ENCODE assay signal across 14 cellular contexts in genomic region chr2:215681799-215682594, GRCh38.
DNase-seq lines count a peak whose midpoint lies in the region; ATAC-seq and TF ChIP-seq lines count a peak whose summit lies in the region.
"Had no signal": no experiment of that assay in that cellular context is flagged by ENCODE, and none has a peak within 500 bp of the region (broad histone marks: within the 10 kb centered on the region; RNA-seq: fewer than 3 reads in every experiment).

No MANE protein-coding gene starts in this region.

- CTCF ChIA-PET in activated naive CD4-positive, alpha-beta T cell treated with anti-CD3 and anti-CD28 coated beads, Interleukin-2, amount 10 ng/mL, durations not matched to agents 7 days and 5 days (lab: Charles Lee) = no interaction called here

- no peak overlapping the region for H2AFZ ChIP-seq in smooth muscle cell (ENCODE audit: low read depth)

- H3K36me3 ChIP-seq in brain microvascular endothelial cell (replicated peaks) (no peaks in the 10 kb centered on the region), smooth muscle cell (ENCODE audit: low read depth) (no peaks in the 10 kb centered on the region)

- H3K27me3 Mint-ChIP-seq in activated naive CD4-positive, alpha-beta T cell treated with anti-CD3 and anti-CD28 coated beads, Interleukin-2, amount 10 ng/mL, durations not matched to agents 7 days and 5 days = peaks cover 7% of the 10 kb centered on the region
- no peaks in the 10 kb centered on the region for H3K27me3 Mint-ChIP-seq in nephron progenitor cell (ENCODE audit: low read depth, poor library complexity)

- H3K27ac ChIP-seq in brain microvascular endothelial cell (peak overlapping the region; percentile 87), smooth muscle cell (ENCODE audit: low read depth) (peak overlapping the region; percentile 93)
- H3K27ac ChIP-seq: body of pancreas had no signal

- peaks cover 39% of the 10 kb centered on the region for H3K4me1 Mint-ChIP-seq in activated naive CD4-positive, alpha-beta T cell treated with anti-CD3 and anti-CD28 coated beads, Interleukin-2, amount 10 ng/mL, durations not matched to agents 7 days and 5 days
- peaks cover 28% of the 10 kb centered on the region for H3K4me1 Mint-ChIP-seq in nephron progenitor cell

- H3K4me3 Mint-ChIP-seq in activated naive CD4-positive, alpha-beta T cell treated with anti-CD3 and anti-CD28 coated beads, Interleukin-2, amount 10 ng/mL, durations not matched to agents 7 days and 5 days = peak overlapping the region; percentile 7
- H3K4me3 Mint-ChIP-seq in nephron progenitor cell = no peak overlapping the region

- no peak overlapping the region for H3K4me3 ChIP-seq in brain microvascular endothelial cell (ENCODE audit: low read depth, low read length)
- H3K4me3 ChIP-seq in smooth muscle cell = no peak overlapping the region
- H3K4me3 ChIP-seq: body of pancreas, skin epidermis had no signal

- H3K4me2 ChIP-seq in smooth muscle cell = peak overlapping the region; percentile 62

- H3K9me3 ChIP-seq in smooth muscle cell (replicated peaks; ENCODE audit: low read depth) = no peaks in the 10 kb centered on the region
- H3K9me3 ChIP-seq: body of pancreas had no signal

- H4K20me1 ChIP-seq in smooth muscle cell (ENCODE audit: low read depth) = no peaks in the 10 kb centered on the region

- H3F3A ChIP-seq in smooth muscle cell (ENCODE audit: low read depth) = peaks cover 34% of the 10 kb centered on the region

- H3K27me3 ChIP-seq in brain microvascular endothelial cell (replicated peaks) (no peaks in the 10 kb centered on the region), smooth muscle cell (ENCODE audit: low read depth) (no peaks in the 10 kb centered on the region)
- H3K27me3 ChIP-seq: body of pancreas had no signal

- H3K79me2 ChIP-seq in smooth muscle cell (ENCODE audit: low read depth) = no peaks in the 10 kb centered on the region

- peaks cover 14% of the 10 kb centered on the region for H3K9me3 Mint-ChIP-seq in activated naive CD4-positive, alpha-beta T cell treated with anti-CD3 and anti-CD28 coated beads, Interleukin-2, amount 10 ng/mL, durations not matched to agents 7 days and 5 days
- peaks cover 4 to 15% of the 10 kb centered on the region in 2 donors for H3K9me3 Mint-ChIP-seq in activated naive CD4-positive, alpha-beta T cell treated with anti-CD3 and anti-CD28 coated beads, Interleukin-2, amount 50 U/mL, for 72 hours
- peaks cover 15% of the 10 kb centered on the region for H3K9me3 Mint-ChIP-seq in nephron progenitor cell

- H3K9ac ChIP-seq in smooth muscle cell (ENCODE audit: low read depth) = no peak overlapping the region

- H3K4me1 ChIP-seq in smooth muscle cell (ENCODE audit: low read depth) = peaks cover 32% of the 10 kb centered on the region
- H3K4me1 ChIP-seq: body of pancreas had no signal

- DNase-seq in activated naive CD4-positive, alpha-beta T cell treated with anti-CD3 and anti-CD28 coated beads, Interleukin-2, amount 10 ng/mL, durations not matched to agents 7 days and 5 days = no peak
- no peak for DNase-seq in activated naive CD4-positive, alpha-beta T cell treated with anti-CD3 and anti-CD28 coated beads, Interleukin-2, amount 50 U/mL, for 72 hours (ENCODE audit: low spot score in 2 of 2)
- DNase-seq in NOMO-1 treated with dmso at 0.1 percent for 144 hours (lab: John Stamatoyannopoulos, UW; ENCODE audit: unreplicated experiment) (peak; percentile 23), brain microvascular endothelial cell (no peak), smooth muscle cell (lab: John Stamatoyannopoulos, UW; ENCODE audit: unreplicated experiment) (no peak), nephron progenitor cell (no peak), putamen (ENCODE audit: low spot score) (no peak)
- DNase-seq: activated CD4-positive, CD25-positive, alpha-beta regulatory T cell treated with anti-CD3 and anti-CD28 coated beads, Interleukin-2, amount 50 U/mL, for 72 hours; body of pancreas; mesendoderm; NCI-H446 treated with DMSO at 0.1 percent for 48 hours had no signal

- peaks cover 13% of the 10 kb centered on the region for H3K36me3 Mint-ChIP-seq in activated naive CD4-positive, alpha-beta T cell treated with anti-CD3 and anti-CD28 coated beads, Interleukin-2, amount 10 ng/mL, durations not matched to agents 7 days and 5 days
- peaks cover 0 to 20% of the 10 kb centered on the region in 2 donors for H3K36me3 Mint-ChIP-seq in activated naive CD4-positive, alpha-beta T cell treated with anti-CD3 and anti-CD28 coated beads, Interleukin-2, amount 50 U/mL, for 72 hours
- no peaks in the 10 kb centered on the region for H3K36me3 Mint-ChIP-seq in nephron progenitor cell (ENCODE audit: low read depth)

- 70% methylated on average over 4 of the region's 4 CpGs for WGBS in smooth muscle cell (ENCODE audit: low lambda C conversion rate)

- no peak for ATAC-seq in activated naive CD4-positive, alpha-beta T cell treated with anti-CD3 and anti-CD28 coated beads, Interleukin-2, amount 50 U/mL, for 72 hours
- ATAC-seq in HG03039 (IDR thresholded peaks at IDR 0.05; ENCODE audit: unreplicated experiment) = no peak
- ATAC-seq: Panc1 had no signal

- H3K27ac Mint-ChIP-seq in activated naive CD4-positive, alpha-beta T cell treated with anti-CD3 and anti-CD28 coated beads, Interleukin-2, amount 10 ng/mL, durations not matched to agents 7 days and 5 days = peak overlapping the region; percentile 94
- no peak overlapping the region for H3K27ac Mint-ChIP-seq in activated naive CD4-positive, alpha-beta T cell treated with anti-CD3 and anti-CD28 coated beads, Interleukin-2, amount 50 U/mL, for 72 hours
- no peak overlapping the region for H3K27ac Mint-ChIP-seq in nephron progenitor cell

- no peak for TF ChIP-seq CTCF in brain microvascular endothelial cell (IDR thresholded peaks at IDR 0.05; ENCODE audit: low read depth, low read length, missing control alignments)
- TF ChIP-seq CTCF in smooth muscle cell (IDR thresholded peaks at IDR 0.05; ENCODE audit: borderline replicate concordance, insufficient read depth, poor library complexity, severe bottlenecking) = no peak
- TF ChIP-seq CTCF in nephron progenitor cell (IDR thresholded peaks at IDR 0.05) = no peak

- in situ Hi-C loops in brain microvascular endothelial cell (cut with HindIII; ENCODE audit: low pct_ligation_motif_present, low sequenced_read_pairs) = no loop called here
